ENCODE assay signal across 9 cellular contexts in the genomic region with DNA sequence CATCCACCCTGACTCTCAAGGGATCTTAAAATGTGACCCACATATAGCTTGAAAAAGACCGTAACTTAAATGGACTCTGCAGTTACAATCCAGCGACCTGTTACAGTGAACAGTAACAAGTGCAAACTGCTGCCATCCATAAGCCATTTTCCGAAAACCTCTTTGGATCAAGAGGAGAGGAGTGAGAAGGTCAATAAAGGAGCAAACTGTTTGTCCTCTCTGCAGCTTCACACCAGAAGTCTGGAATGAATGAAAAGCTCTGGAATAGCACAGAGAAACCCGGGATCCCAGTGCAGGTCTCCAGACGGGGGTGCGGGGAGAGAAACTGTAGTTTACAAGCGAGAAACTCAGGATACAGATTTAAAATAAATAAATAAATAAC. TPM values are rescaled to one million over a fixed set of nuclear protein-coding genes. Genes with fewer than 3 reads are reported as not detected.
DNase-seq lines count a peak whose midpoint lies in the region; TF ChIP-seq lines count a peak whose summit lies in the region.
"Had no signal": no experiment of that assay in that cellular context is flagged by ENCODE, and none has a peak within 500 bp of the region (broad histone marks: within the 10 kb centered on the region; RNA-seq: fewer than 3 reads in every experiment).

No MANE protein-coding gene starts in this region.

- DNase-seq in NCI-H2227 (lab: John Stamatoyannopoulos, UW; ENCODE audit: unreplicated experiment) (peak; percentile 64), cerebellum (ENCODE audit: low spot score) (peak; percentile 26), mesendoderm (no peak), HEK293T (ENCODE audit: extremely low spot score) (no peak), GM03348 (ENCODE audit: low spot score) (no peak)
- no peak for DNase-seq in stimulated activated CD8-positive, alpha-beta memory T cell treated with anti-CD3 and anti-CD28 coated beads, Interleukin-4, amount 100 ng/mL, for 48 hours

- CTCF ChIA-PET in HEK293T (lab: Yijun Ruan, JAX): no interaction called here

- H4K8ac ChIP-seq in mesendoderm (ENCODE audit: low read depth, low read length): no peak overlapping the region

- POLR2A ChIA-PET in HEK293T (lab: Yijun Ruan, JAX): interaction anchor here (1.0 to 1.1 kb wide), 2 partner anchors 13 to 16 kb away, joined by 3 read pairs; no protein-coding TSS in a partner anchor

- H2BK5ac ChIP-seq in mesendoderm (ENCODE audit: low read length): no peak overlapping the region

- no peak overlapping the region for H4K5ac ChIP-seq in mesendoderm (ENCODE audit: low read length)

- peaks cover 1% of the 10 kb centered on the region for H3K79me2 ChIP-seq in mesendoderm (ENCODE audit: control insufficient read depth, insufficient read depth, low read length)

- no peaks in the 10 kb centered on the region for H3K79me1 ChIP-seq in mesendoderm (ENCODE audit: low read length)

- no peak overlapping the region for H2AK5ac ChIP-seq in mesendoderm (ENCODE audit: low read length)

- peak overlapping the region; percentile 11 for H3K4me2 ChIP-seq in mesendoderm (ENCODE audit: low read length)

- no peak overlapping the region for H2BK120ac ChIP-seq in mesendoderm (ENCODE audit: low read depth, low read length)

- no peaks in the 10 kb centered on the region for H3K27me3 ChIP-seq in mesendoderm (ENCODE audit: insufficient read depth, low read length, poor library complexity)

- H3K4me3 ChIP-seq in GM12875 (ENCODE audit: low read depth, low read length) (peak overlapping the region; percentile 66), mesendoderm (ENCODE audit: low read length) (peak overlapping the region; percentile 14), urinary bladder (ENCODE audit: low read depth, low read length) (peak overlapping the region; percentile 95)

- no peak overlapping the region for H2BK15ac ChIP-seq in mesendoderm (replicated peaks; ENCODE audit: low read depth)

- H3K18ac ChIP-seq in mesendoderm (ENCODE audit: low read length): peak overlapping the region; percentile 54

- peak overlapping the region; percentile 45 for H3K56ac ChIP-seq in mesendoderm (ENCODE audit: low read length)

- no CpG with 5 or more reads among the region's 7 CpGs for WGBS in mesendoderm (ENCODE audit: extremely low coverage, insufficient coverage, low lambda C conversion rate)
- 6% methylated on average over 7 of the region's 7 CpGs for WGBS in urinary bladder

- H3K9ac ChIP-seq in mesendoderm (ENCODE audit: low read length): peak overlapping the region; percentile 48

- peaks cover 3% of the 10 kb centered on the region for H3K36me3 ChIP-seq in mesendoderm (ENCODE audit: control insufficient read depth, insufficient read depth, low read length)
- H3K36me3 ChIP-seq in urinary bladder (ENCODE audit: insufficient read depth): no peaks in the 10 kb centered on the region

- no peak overlapping the region for H3K27ac ChIP-seq in mesendoderm (ENCODE audit: low read depth, low read length)
- no peak overlapping the region for H3K27ac ChIP-seq in urinary bladder (ENCODE audit: low read depth)

- H3K23ac ChIP-seq in mesendoderm (ENCODE audit: low read length): no peak overlapping the region

- TF ChIP-seq CTCF in GM12875 (IDR thresholded peaks at IDR 0.05; ENCODE audit: borderline replicate concordance, insufficient read depth, low read depth, low read length): no peak

- H3K4ac ChIP-seq in mesendoderm (ENCODE audit: low read depth, low read length): no peak overlapping the region

- H3K4me1 ChIP-seq in mesendoderm (ENCODE audit: control insufficient read depth, low read depth, low read length) (no peaks in the 10 kb centered on the region), urinary bladder (ENCODE audit: insufficient read depth) (no peaks in the 10 kb centered on the region)

TF ChIP-seq in HEK293T, 16 proteins besides CTCF, POLR2A, EP300 and RAD21:
- no peak for TF ChIP-seq TARDBP (IDR thresholded peaks at IDR 0.05)
- TF ChIP-seq, protein P1, sequence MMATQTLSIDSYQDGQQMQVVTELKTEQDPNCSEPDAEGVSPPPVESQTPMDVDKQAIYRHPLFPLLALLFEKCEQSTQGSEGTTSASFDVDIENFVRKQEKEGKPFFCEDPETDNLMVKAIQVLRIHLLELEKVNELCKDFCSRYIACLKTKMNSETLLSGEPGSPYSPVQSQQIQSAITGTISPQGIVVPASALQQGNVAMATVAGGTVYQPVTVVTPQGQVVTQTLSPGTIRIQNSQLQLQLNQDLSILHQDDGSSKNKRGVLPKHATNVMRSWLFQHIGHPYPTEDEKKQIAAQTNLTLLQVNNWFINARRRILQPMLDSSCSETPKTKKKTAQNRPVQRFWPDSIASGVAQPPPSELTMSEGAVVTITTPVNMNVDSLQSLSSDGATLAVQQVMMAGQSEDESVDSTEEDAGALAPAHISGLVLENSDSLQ (IDR thresholded peaks at IDR 0.05): no peak
- no peak for TF ChIP-seq FOXK2 (IDR thresholded peaks at IDR 0.05)
- no peak for TF ChIP-seq ZNF384 (IDR thresholded peaks at IDR 0.05)
- TF ChIP-seq BHLHE40 (IDR thresholded peaks at IDR 0.05; ENCODE audit: borderline replicate concordance): no peak
- TF ChIP-seq FOXM1 (IDR thresholded peaks at IDR 0.05; ENCODE audit: borderline replicate concordance): no peak
- no peak for TF ChIP-seq SUZ12 (IDR thresholded peaks at IDR 0.05)
- TF ChIP-seq HDGF (IDR thresholded peaks at IDR 0.05; ENCODE audit: borderline replicate concordance): no peak
- TF ChIP-seq L3MBTL2 (conservative IDR thresholded peaks at IDR 0.05): no peak
- TF ChIP-seq LEF1 (IDR thresholded peaks at IDR 0.05; ENCODE audit: borderline replicate concordance): no peak
- no peak for TF ChIP-seq CTBP1 (IDR thresholded peaks at IDR 0.05; ENCODE audit: borderline replicate concordance)

RNA-seq across cellular contexts. Expression of gene ZDHHC21, which starts 0.7 kb away (rescaled TPM):
- total RNA-seq in cerebellum (68.6 TPM), urinary bladder (71.0 TPM)
- polyA plus RNA-seq in mesendoderm (2013, experiment 1 of 2): 4.9 TPM
- 5.0 TPM for polyA plus RNA-seq in mesendoderm (2013, experiment 2 of 2)
- polyA plus RNA-seq in urinary bladder: 3.2 TPM

RNA-seq across cellular contexts. Expression of gene CER1, which starts 30.0 kb away (rescaled TPM):
- total RNA-seq in cerebellum (1.2 TPM), urinary bladder (0.74 TPM)
- 779 TPM for polyA plus RNA-seq in mesendoderm (2013, experiment 1 of 2)
- polyA plus RNA-seq in mesendoderm (2013, experiment 2 of 2): 727 TPM
- not detected for polyA plus RNA-seq in urinary bladder
- total RNA-seq: subcutaneous adipose tissue had no signal

Comparison
In these comparisons a context has a peak if more than half of its experiments do, and no peak if none do; other contexts are left out.
1. H3K4me3 ChIP-seq: peak in every context shown above with its lines; median percentile 95 in urinary bladder; 66 in GM12875; 14 in mesendoderm.
2. DNase-seq: peak in NCI-H2227 (single experiment) and cerebellum (single experiment); none in mesendoderm (single experiment), stimulated activated CD8-positive, alpha-beta memory T cell treated with anti-CD3 and anti-CD28 coated beads, Interleukin-4, amount 100 ng/mL, for 48 hours (single experiment), HEK293T (single experiment) and GM03348 (single experiment).